28 cellular contexts compared by ENCODE assay signal in the genomic region with DNA sequence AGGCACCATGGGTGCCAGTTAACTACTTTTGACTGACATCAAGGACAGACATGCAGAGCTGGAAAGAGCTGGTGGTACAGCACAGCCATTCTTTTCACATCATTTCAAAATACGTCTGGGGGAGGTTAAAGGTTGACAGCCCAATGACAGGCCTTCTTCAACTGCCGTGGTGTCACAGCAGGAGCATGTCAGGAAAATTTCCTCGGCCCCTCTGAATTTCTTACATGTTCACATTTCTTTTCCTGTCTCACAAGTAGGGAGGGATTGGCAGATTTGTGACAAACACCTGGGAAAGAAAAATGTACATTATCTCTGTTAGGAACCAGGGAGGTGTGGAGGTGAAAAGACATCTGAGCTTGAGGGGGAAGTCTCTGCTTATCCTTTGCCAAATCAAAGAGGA.
"Had no signal": no experiment of that assay in that cellular context is flagged by ENCODE, and none has a peak within 500 bp of the region (broad histone marks: within the 10 kb centered on the region; RNA-seq: fewer than 3 reads in every experiment).

No MANE protein-coding gene starts in this region.

- H3K9me3 ChIP-seq: neutrophil, pancreas, prostate gland, right lobe of liver, sigmoid colon, suprapubic skin, testis, tibial artery, transverse colon, upper lobe of right lung, uterus had no signal

- H3K4me1 ChIP-seq: neural progenitor cell, pancreas, prostate gland, right lobe of liver, sigmoid colon, suprapubic skin, testis, tibial artery, transverse colon, upper lobe of right lung, uterus had no signal

- H3K27ac ChIP-seq: neural progenitor cell, neutrophil, pancreas, prostate gland, right lobe of liver, sigmoid colon, suprapubic skin, testis, tibial artery, transverse colon, upper lobe of right lung, uterus had no signal

- H3K27me3 ChIP-seq: neural progenitor cell, neutrophil, pancreas, right lobe of liver, sigmoid colon, suprapubic skin, testis, tibial artery, transverse colon, upper lobe of right lung, uterus had no signal

- DNase-seq: naive B cell; naive thymus-derived CD8-positive, alpha-beta T cell; nephron progenitor cell; nucleus accumbens; pancreas; right cardiac atrium; right lobe of liver; sigmoid colon; small intestine; stimulated activated CD4-positive, alpha-beta T cell treated with anti-CD3 and anti-CD28 coated beads, Interleukin-15, amount 100 ng/mL, for 24 hours; stimulated activated CD4-positive, alpha-beta T cell treated with anti-CD3 and anti-CD28 coated beads, Interleukin-4, amount 100 ng/mL, for 1 hour; stimulated activated CD4-positive, alpha-beta T cell treated with anti-CD3 and anti-CD28 coated beads, Interleukin-4, amount 100 ng/mL, for 4 hours; stimulated activated CD8-positive, alpha-beta memory T cell treated with anti-CD3 and anti-CD28 coated beads, Interleukin-4, amount 100 ng/mL, for 48 hours; stimulated activated naive CD4-positive, alpha-beta T cell; stimulated activated naive CD8-positive, alpha-beta T cell treated with anti-CD3 and anti-CD28 coated beads, Interleukin-15, amount 100 ng/mL, for 72 hours; stimulated activated naive CD8-positive, alpha-beta T cell treated with anti-CD3 and anti-CD28 coated beads, Interleukin-15, Interleukin-2, amounts not matched to agents 100 U/mL and 50 U/mL, for 24 hours; substantia nigra; testis; tibial artery; transverse colon; upper lobe of right lung; uterus had no signal

- FAIRE-seq: pancreas, small intestine had no signal

- H2AFZ ChIP-seq: neural progenitor cell had no signal

- H3K4me3 ChIP-seq: neural progenitor cell, pancreas, prostate gland, right lobe of liver, sigmoid colon, suprapubic skin, testis, tibial artery, transverse colon, upper lobe of right lung, uterus had no signal

- ATAC-seq: naive thymus-derived CD8-positive, alpha-beta T cell; natural killer cell treated with Interleukin-12 subunit alpha and Interleukin-12 subunit beta and Interleukin-15 and Interleukin-18, amount 100 ng/mL, for 72 hours; pancreas; right cardiac atrium; right lobe of liver; stimulated activated memory B cell treated with anti-CD40 and anti-IgM and Interleukin-4, amounts not matched to agents 10 μg/mL and 1 μg/mL and 100 μg/mL, for 72 hours; stimulated activated naive CD8-positive, alpha-beta T cell treated with anti-CD3 and anti-CD28 coated beads, Interleukin-15, amount 100 ng/mL, for 72 hours; stimulated activated naive CD8-positive, alpha-beta T cell treated with anti-CD3 and anti-CD28 coated beads, Interleukin-15, Interleukin-2, amounts not matched to agents 100 U/mL and 50 U/mL, for 24 hours; upper lobe of right lung had no signal

- H3K4me2 ChIP-seq: neural progenitor cell had no signal

- H3K9ac ChIP-seq: neural progenitor cell had no signal

- H3K36me3 ChIP-seq: neural progenitor cell, neutrophil, pancreas, prostate gland, right lobe of liver, sigmoid colon, suprapubic skin, tibial artery, transverse colon, upper lobe of right lung, uterus had no signal
